ENCODE assay signal across 22 cellular contexts in the genomic region with DNA sequence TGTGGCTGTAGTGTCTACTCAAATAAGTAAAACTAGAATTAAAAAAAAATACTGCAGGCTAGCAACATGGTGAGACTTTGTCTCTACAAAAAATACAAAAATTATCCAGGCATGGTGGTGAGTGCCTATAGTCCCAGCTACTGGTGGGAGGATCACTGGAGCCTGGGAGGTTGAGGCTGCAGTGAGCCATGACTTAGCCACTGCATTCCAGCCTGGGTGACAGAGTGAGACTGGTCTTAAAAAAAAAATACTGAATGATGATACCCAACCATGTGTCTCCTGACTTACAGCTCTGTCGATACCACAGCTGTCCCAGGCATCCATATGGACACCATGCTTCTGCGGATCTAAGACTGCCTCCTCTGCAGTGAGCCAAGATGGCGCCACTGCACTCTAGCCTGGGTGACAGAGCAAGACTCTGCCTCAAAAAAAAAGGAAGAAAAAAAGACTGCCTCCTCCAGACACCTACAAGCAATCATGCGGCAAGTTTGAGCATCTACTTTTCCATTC. TPM values are rescaled to one million over a fixed set of nuclear protein-coding genes. Genes with fewer than 3 reads are reported as not detected.
DNase-seq lines count a peak whose midpoint lies in the region; FAIRE-seq and TF ChIP-seq lines count a peak whose summit lies in the region.
"Had no signal": no experiment of that assay in that cellular context is flagged by ENCODE, and none has a peak within 500 bp of the region (broad histone marks: within the 10 kb centered on the region; RNA-seq: fewer than 3 reads in every experiment).

No MANE protein-coding gene starts in this region.

- no peak overlapping the region for H2BK12ac ChIP-seq in H1 (ENCODE audit: low read depth, low read length)

- DNase-seq in H1 (ENCODE audit: low read depth in 1 of 2, low spot score in 2 of 2) (no peak), kidney glomerular epithelial cell (lab: John Stamatoyannopoulos, UW) (peak; percentile 21), NCI-H526 treated with DMSO at 0.1 percent for 48 hours (lab: John Stamatoyannopoulos, UW) (no peak), nucleus accumbens (lab: John Stamatoyannopoulos, UW) (no peak), NCI-H526 (lab: John Stamatoyannopoulos, UW) (no peak)
- DNase-seq: BE2C; C1 segment of cervical spinal cord; CD4-positive, CD25-positive, alpha-beta regulatory T cell; CD8-positive, alpha-beta memory T cell; COR-L47; DMS 273 treated with DMSO at 0.1 percent for 48 hours; DMS53; GM23248; HCEC 1CT; HFFc6; IMR-90 had no signal

- H3K36me3 ChIP-seq in HEK293 (ENCODE audit: control insufficient read depth in 2 of 2, insufficient read depth in 1 of 2, low read length in 2 of 2): no peaks in the 10 kb centered on the region
- no peaks in the 10 kb centered on the region for H3K36me3 ChIP-seq in H1 (ENCODE audit: control insufficient read depth in 2 of 4, insufficient read depth in 4 of 4, low read length in 3 of 4)
- H3K36me3 ChIP-seq: BE2C had no signal

- TF ChIP-seq POLR2A in H1 (IDR thresholded peaks at IDR 0.05; ENCODE audit: control extremely low read depth in 1 of 2, low read depth in 2 of 2, low read length in 2 of 2): no peak

- no peak overlapping the region for H4K5ac ChIP-seq in H1 (ENCODE audit: insufficient read length, low read depth, low read length)

- TF ChIP-seq EP300 in H1 (IDR thresholded peaks at IDR 0.05; ENCODE audit: borderline replicate concordance in 1 of 2, low read depth in 2 of 2, low read length in 2 of 2): no peak

- no peak for TF ChIP-seq RAD21 in H1 (IDR thresholded peaks at IDR 0.05 in 1 of 2, conservative IDR thresholded peaks at IDR 0.05 in 1 of 2; ENCODE audit: low read depth in 2 of 2, low read length in 2 of 2)

- H3K4ac ChIP-seq in H1 (replicated peaks; ENCODE audit: insufficient read length, low read depth, low read length): no peak overlapping the region

- no peak overlapping the region for H3K27ac ChIP-seq in HEK293 (ENCODE audit: extremely low read depth, low read depth, low read length)
- H3K27ac ChIP-seq in H1 (ENCODE audit: low read depth, low read length): no peak overlapping the region
- H3K27ac ChIP-seq: GM23248, HL-60 had no signal

- no peak overlapping the region for H3K14ac ChIP-seq in H1 (ENCODE audit: insufficient read length)

- H3K23ac ChIP-seq in H1 (ENCODE audit: insufficient read length): no peak overlapping the region

- H3K9ac ChIP-seq in H1 (replicated peaks in 1 of 4; ENCODE audit: extremely low read depth in 1 of 4, low read depth in 3 of 4, low read length in 3 of 4): no peak overlapping the region
- H3K9ac ChIP-seq: GM23248 had no signal

- no peaks in the 10 kb centered on the region; a peak in 1 of 7 replicates for H3K27me3 ChIP-seq in H1 (replicated peaks in 1 of 4; ENCODE audit: control insufficient read depth in 3 of 4, extremely low read depth in 1 of 4, insufficient read depth in 3 of 4, low read length in 3 of 4)
- H3K27me3 ChIP-seq: BE2C had no signal

- no peaks in the 10 kb centered on the region for H3K4me1 ChIP-seq in HEK293 (ENCODE audit: control insufficient read depth, insufficient read depth, low read length)
- no peaks in the 10 kb centered on the region for H3K4me1 ChIP-seq in H1 (replicated peaks in 1 of 4; ENCODE audit: control insufficient read depth in 3 of 4, insufficient read depth in 4 of 4, low read length in 3 of 4)
- H3K4me1 ChIP-seq: BE2C had no signal

- H3K4me2 ChIP-seq in H1 (ENCODE audit: insufficient read depth in 1 of 2, low read depth in 2 of 2, low read length in 2 of 2): no peak overlapping the region

- H2BK120ac ChIP-seq in H1 (replicated peaks; ENCODE audit: low read depth, low read length): no peak overlapping the region

- no peak overlapping the region for H2BK5ac ChIP-seq in H1 (ENCODE audit: low read depth, low read length)

- no peak overlapping the region for H3K56ac ChIP-seq in H1 (replicated peaks; ENCODE audit: insufficient read length, low read depth, low read length)

- H4K91ac ChIP-seq in H1 (replicated peaks; ENCODE audit: insufficient read length, low read length): no peak overlapping the region

- no peak overlapping the region for H4K8ac ChIP-seq in H1 (ENCODE audit: extremely low read depth, insufficient read depth, low read length)

- CTCF ChIA-PET in HEK293 (lab: Yijun Ruan, JAX) (no interaction called here), H1 (lab: Charles Lee; ENCODE audit: partially characterized antibody) (interaction anchor here (0.6 to 1.5 kb wide), 2 partner anchors 10 to 22 kb away, joined by 3 read pairs; no protein-coding TSS in a partner anchor)

- TF ChIP-seq CTCF in HEK293 (tag by site-specific recombination; IDR thresholded peaks at IDR 0.05) (no peak), H1 (IDR thresholded peaks at IDR 0.05; ENCODE audit: control extremely low read depth in 1 of 3, insufficient read depth in 1 of 3, low read depth in 1 of 3, low read length in 3 of 3) (no peak)

- no peaks in the 10 kb centered on the region for H4K20me1 ChIP-seq in H1 (replicated peaks in 1 of 2; ENCODE audit: control insufficient read depth in 1 of 2, insufficient read depth in 2 of 2, low read length in 2 of 2)

- H3K9me3 ChIP-seq in HEK293 (ENCODE audit: control insufficient read depth, insufficient read depth, low read depth, low read length): no peaks in the 10 kb centered on the region
- H3K9me3 ChIP-seq in H1 (ENCODE audit: insufficient read depth in 2 of 2, low read depth in 1 of 2, low read length in 1 of 2): no peaks in the 10 kb centered on the region
- H3K9me3 ChIP-seq: BE2C had no signal

- H3K79me1 ChIP-seq in H1 (ENCODE audit: low read depth, low read length): no peaks in the 10 kb centered on the region

- WGBS in H1 (ENCODE audit: extremely low coverage in 1 of 2, insufficient coverage in 1 of 2, insufficient read length in 1 of 2, insufficient replicate concordance in 2 of 2, low coverage in 1 of 2, low lambda C conversion rate in 2 of 2, missing lambda C conversion rate in 1 of 2), 2 experiments: 92% methylated on average over 4 of the region's 4 CpGs; no CpG with 5 or more reads in 1 of the 2 experiments

- H3K18ac ChIP-seq in H1 (ENCODE audit: extremely low read depth, low read length): no peak overlapping the region

- no peak overlapping the region for H2AFZ ChIP-seq in H1 (ENCODE audit: low read length)
- H2AFZ ChIP-seq: GM23248 had no signal

- no peak overlapping the region for H2BK20ac ChIP-seq in H1 (ENCODE audit: low read length)

- peak overlapping the region; percentile 34; the same call in 1 of the 2 replicates for H2AK5ac ChIP-seq in H1 (ENCODE audit: low read depth, low read length)

- FAIRE-seq in H1 (lab: Jason Lieb, UNC): no peak
- FAIRE-seq: G401.6, GM12891, GM19239, H54 had no signal

- POLR2A ChIA-PET in HEK293 (lab: Yijun Ruan, JAX): interaction anchor here (1.0 kb wide), 1 partner anchor 19 kb away, joined by 3 read pairs; a partner anchor contains a TSS
- POLR2A ChIA-PET in H1 (lab: Charles Lee; ENCODE audit: partially characterized antibody): interaction anchor here (0.7 to 1.6 kb wide), 2 partner anchors 9 to 22 kb away, joined by 3 to 6 read pairs; no protein-coding TSS in a partner anchor

- H3K4me3 ChIP-seq in HEK293 (ENCODE audit: low read depth, low read length): no peak overlapping the region
- no peak overlapping the region for H3K4me3 ChIP-seq in H1 (ENCODE audit: extremely low read depth in 1 of 4, insufficient read depth in 2 of 4, low read depth in 3 of 4, low read length in 4 of 4)
- H3K4me3 ChIP-seq: GM23248 had no signal

- no peaks in the 10 kb centered on the region for H3K23me2 ChIP-seq in H1 (ENCODE audit: low read depth, low read length)

- H3K79me2 ChIP-seq in H1 (ENCODE audit: control insufficient read depth in 1 of 2, insufficient read depth in 2 of 2, low read length in 2 of 2): no peaks in the 10 kb centered on the region

- no peak overlapping the region for H2BK15ac ChIP-seq in H1 (ENCODE audit: low read length)

TF ChIP-seq in HEK293, 187 proteins besides CTCF, POLR2A, EP300 and RAD21 (continues in another document):
- TF ChIP-seq KLF9 (tag by site-specific recombination; IDR thresholded peaks at IDR 0.05; ENCODE audit: low read depth): no peak

TF ChIP-seq in H1, 55 proteins besides CTCF, POLR2A, EP300 and RAD21 (continues in another document):
- TF ChIP-seq RXRA (IDR thresholded peaks at IDR 0.05; ENCODE audit: insufficient read depth, low read depth, low read length): no peak

RNA-seq across cellular contexts. Expression of a gene that starts 7.9 kb away (rescaled TPM):
- 4.8 and 5.2 TPM in 2 replicates for total RNA-seq in H1 (2021; fragmentation: NEBNext Ultra II Directional; extraction: Animal tissue kit (Norgen Biotek cat#: 25700))
- polyA plus RNA-seq in H1 (2011; rRNA removed): 1.9 and 3.4 TPM in 2 replicates
- polyA plus RNA-seq in H1 (2011; cell fraction: cytosol; rRNA removed): 2.9 TPM
- 3.3 TPM for polyA plus RNA-seq in H1 (2011; cell fraction: nucleus; rRNA removed)
- polyA plus RNA-seq in H1 (2012, experiment 1 of 2): 1.8 to 5.4 TPM (median 3.5 TPM) in 4 replicates
- polyA plus RNA-seq in H1 (2012, experiment 2 of 2): 3.3 TPM
- polyA plus RNA-seq in H1 (2013, experiment 1 of 2): 1.7 TPM
- polyA plus RNA-seq in H1 (2013, experiment 2 of 2): 1.7 TPM
- polyA minus RNA-seq in H1 (2011; rRNA and poly(A)+ RNA removed): 1.3 and 2.4 TPM in 2 replicates
- polyA minus RNA-seq in H1 (2011; cell fraction: cytosol; rRNA and poly(A)+ RNA removed): 5.1 TPM
- 7.8 TPM for polyA minus RNA-seq in H1 (2011; cell fraction: nucleus; rRNA and poly(A)+ RNA removed)

RNA-seq across cellular contexts. Expression of a gene that starts 18.7 kb away (rescaled TPM):
- 32.1 and 33.4 TPM in 2 replicates for total RNA-seq in H1 (2021; fragmentation: NEBNext Ultra II Directional; extraction: Animal tissue kit (Norgen Biotek cat#: 25700))
- polyA plus RNA-seq in H1 (2011; rRNA removed): 9.5 and 13.3 TPM in 2 replicates
- polyA plus RNA-seq in H1 (2011; cell fraction: cytosol; rRNA removed): 19.2 TPM
- 9.8 TPM for polyA plus RNA-seq in H1 (2011; cell fraction: nucleus; rRNA removed)
- 16.8 to 21.9 TPM (median 18.8 TPM) in 4 replicates for polyA plus RNA-seq in H1 (2012, experiment 1 of 2)
- 2.7 TPM for polyA plus RNA-seq in H1 (2012, experiment 2 of 2)
- 15.0 TPM for polyA plus RNA-seq in H1 (2013, experiment 1 of 2)
- polyA plus RNA-seq in H1 (2013, experiment 2 of 2): 17.4 TPM
- 20.2 and 23.3 TPM in 2 replicates for polyA minus RNA-seq in H1 (2011; rRNA and poly(A)+ RNA removed)
- polyA minus RNA-seq in H1 (2011; cell fraction: cytosol; rRNA and poly(A)+ RNA removed): 16.4 TPM
- 11.4 TPM for polyA minus RNA-seq in H1 (2011; cell fraction: nucleus; rRNA and poly(A)+ RNA removed)

RNA-seq across cellular contexts. Expression of a gene that starts 23.4 kb away (rescaled TPM):
- 83.0 and 87.7 TPM in 2 replicates for total RNA-seq in H1 (2021; fragmentation: NEBNext Ultra II Directional; extraction: Animal tissue kit (Norgen Biotek cat#: 25700))
- polyA plus RNA-seq in H1 (2011; rRNA removed): 47.4 and 58.4 TPM in 2 replicates
- 54.6 TPM for polyA plus RNA-seq in H1 (2011; cell fraction: cytosol; rRNA removed)
- 29.8 TPM for polyA plus RNA-seq in H1 (2011; cell fraction: nucleus; rRNA removed)
- polyA plus RNA-seq in H1 (2012, experiment 1 of 2): 50.6 to 52.8 TPM (median 51.5 TPM) in 4 replicates
- 75.4 TPM for polyA plus RNA-seq in H1 (2012, experiment 2 of 2)
- polyA plus RNA-seq in H1 (2013, experiment 1 of 2): 43.8 TPM
- 43.0 TPM for polyA plus RNA-seq in H1 (2013, experiment 2 of 2)
- 18.1 and 25.2 TPM in 2 replicates for polyA minus RNA-seq in H1 (2011; rRNA and poly(A)+ RNA removed)
- 32.4 TPM for polyA minus RNA-seq in H1 (2011; cell fraction: cytosol; rRNA and poly(A)+ RNA removed)
- polyA minus RNA-seq in H1 (2011; cell fraction: nucleus; rRNA and poly(A)+ RNA removed): 34.7 TPM
